In genomic region chr5:11719888-11720481, GRCh38 we compare ENCODE assay signal across 8 cellular contexts.
DNase-seq lines count a peak whose midpoint lies in the region; ATAC-seq, FAIRE-seq and TF ChIP-seq lines count a peak whose summit lies in the region.

No MANE protein-coding gene starts in this region.

- peak; percentile 59 for ATAC-seq in HG02885 (IDR thresholded peaks at IDR 0.05; ENCODE audit: poor library complexity, unreplicated experiment)
- ATAC-seq in GM18517 (IDR thresholded peaks at IDR 0.05; ENCODE audit: unreplicated experiment), result no peak
- no peak for ATAC-seq in GM21619 (IDR thresholded peaks at IDR 0.05; ENCODE audit: unreplicated experiment)

- CTCF ChIA-PET in MCF 10A (lab: Yijun Ruan, JAX), result interaction anchor here (0.5 to 2.4 kb wide), 33 partner anchors 8 to 1643 kb away, joined by 3 to 11 read pairs (median 4); no protein-coding TSS in a partner anchor

- H3K27ac Mint-ChIP-seq in MCF 10A (ENCODE audit: low read depth, unreplicated experiment), result no peak overlapping the region

- peaks cover 5% of the 10 kb centered on the region for H3K36me3 Mint-ChIP-seq in MCF 10A (ENCODE audit: insufficient read depth, unreplicated experiment)

- H3K4me1 Mint-ChIP-seq in MCF 10A (ENCODE audit: insufficient read depth, unreplicated experiment), result no peaks in the 10 kb centered on the region

- no peak for FAIRE-seq in D721Med (lab: Jason Lieb, UNC)

- POLR2A ChIA-PET in MCF 10A (lab: Yijun Ruan, JAX), result interaction anchor here (0.6 to 0.9 kb wide), 4 partner anchors 26 to 399 kb away, joined by 3 to 4 read pairs (median 3); no protein-coding TSS in a partner anchor

- DNase-seq in D721Med (ENCODE audit: insufficient read length, low spot score) (no peak), NCI-H526 treated with DMSO at 0.1 percent for 48 hours (lab: John Stamatoyannopoulos, UW) (peak; percentile 51), MCF 10A (ENCODE audit: unreplicated experiment) (peak; percentile 77), medulla oblongata (ENCODE audit: extremely low spot score) (peak; percentile 86), GOT3 (lab: John Stamatoyannopoulos, UW) (no peak)

- intact Hi-C loops in MCF 10A (cut with micrococcal nuclease), result loop anchor here (1.0 to 10.0 kb wide), 2 partner anchors 453 to 1025 kb away; no protein-coding TSS in a partner anchor

- peak; percentile 57 for TF ChIP-seq CTCF in D721Med (IDR thresholded peaks at IDR 0.05; ENCODE audit: insufficient read depth, missing control alignments)
- peak; percentile 43 for TF ChIP-seq CTCF in MCF 10A (IDR thresholded peaks at IDR 0.05; ENCODE audit: unreplicated experiment)

- no peaks in the 10 kb centered on the region for H3K9me3 Mint-ChIP-seq in MCF 10A (ENCODE audit: unreplicated experiment)

- H3K27me3 Mint-ChIP-seq in MCF 10A (ENCODE audit: insufficient read depth, unreplicated experiment), result no peaks in the 10 kb centered on the region

- BruUV-seq in MCF 10A (replicated peaks; lab: Mats Ljungman, UMichigan), result no TSS peak

- H3K4me3 Mint-ChIP-seq in MCF 10A (ENCODE audit: unreplicated experiment), result no peak overlapping the region

Comparison
In these comparisons a context has a peak if more than half of its experiments do, and no peak if none do; other contexts are left out.
1. DNase-seq: peak in NCI-H526 treated with DMSO at 0.1 percent for 48 hours (single experiment), MCF 10A (single experiment) and medulla oblongata (single experiment); none in D721Med (single experiment) and GOT3 (single experiment).